ENCODE assay signal across 1 cellular context in the genomic region with DNA sequence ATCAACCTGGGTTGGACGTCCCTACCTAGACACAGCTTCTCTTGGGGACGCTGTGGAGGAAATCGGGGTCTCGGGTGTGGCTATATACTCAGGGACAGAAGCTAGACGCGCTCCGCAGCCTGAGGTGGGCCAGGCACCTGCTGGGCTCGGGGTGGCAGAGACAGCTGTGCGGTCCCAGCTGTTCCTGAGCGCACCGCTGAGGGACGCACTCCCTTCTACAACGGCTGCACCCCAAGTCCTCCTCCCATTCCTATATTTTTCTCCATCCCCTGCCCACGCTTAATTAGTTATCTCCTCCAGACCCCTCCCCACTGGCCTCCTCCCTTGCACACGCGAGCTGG.
A peak's percentile ranks its signal among the peaks of the same experiment; 100 is the strongest.
TF ChIP-seq lines count a peak whose summit lies in the region.

No MANE protein-coding gene starts in this region.

TF ChIP-seq in H1, 55 proteins besides CTCF, POLR2A, EP300 and RAD21:
- peak; percentile 69; the same call in 1 of the 2 replicates for TF ChIP-seq KDM1A (IDR thresholded peaks at IDR 0.05; ENCODE audit: borderline replicate concordance, low read length)
- TF ChIP-seq HDAC2 (IDR thresholded peaks at IDR 0.05; ENCODE audit: borderline replicate concordance in 1 of 2, low read depth in 2 of 2, low read length in 2 of 2): no peak
